10 cellular contexts compared by ENCODE assay signal in the genomic region with DNA sequence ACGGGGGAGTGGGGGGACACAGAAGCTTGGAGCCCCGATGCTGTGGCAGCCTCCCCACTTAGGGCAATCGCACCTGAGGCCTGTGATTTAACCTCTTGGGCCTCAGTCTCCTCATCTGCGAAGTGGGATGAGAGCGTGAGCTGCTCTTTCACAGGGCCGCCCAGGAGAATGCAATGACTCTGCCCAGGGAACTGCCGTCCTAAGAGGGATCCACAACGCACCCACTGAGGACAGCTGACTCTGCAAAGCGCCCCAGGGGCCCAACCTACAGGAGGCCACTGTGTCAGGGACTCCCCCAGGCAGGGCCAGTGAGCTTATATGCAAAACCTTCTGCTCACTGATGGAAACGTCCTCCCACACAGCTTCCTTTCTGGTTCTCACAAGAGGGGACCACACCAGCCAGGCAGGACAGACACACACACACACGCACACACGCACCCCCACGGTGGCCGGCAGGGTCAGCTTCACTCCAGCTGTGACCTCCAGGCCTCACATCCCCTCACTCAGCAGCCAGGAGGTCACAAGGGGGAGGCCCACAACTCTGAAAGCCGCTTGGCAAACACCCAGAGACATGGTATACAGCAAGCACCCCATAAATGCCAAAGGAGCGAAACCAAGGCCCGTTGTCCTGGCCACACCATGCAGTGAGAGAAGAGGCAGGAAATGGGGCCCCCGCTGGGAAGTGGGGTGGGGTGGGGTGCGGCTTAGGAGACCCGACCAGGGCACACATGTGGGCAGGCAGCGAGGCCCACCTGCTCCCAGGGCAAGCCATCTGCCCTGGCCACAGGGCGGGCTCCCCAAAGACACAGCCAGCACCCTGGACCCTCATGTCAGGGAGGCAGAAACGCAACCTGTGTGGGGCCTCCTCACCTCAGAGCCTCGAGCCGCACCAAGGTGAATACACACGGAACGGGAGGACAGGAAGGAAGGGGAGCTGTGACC.
DNase-seq lines count a peak whose midpoint lies in the region; ATAC-seq and TF ChIP-seq lines count a peak whose summit lies in the region.
"Had no signal": no experiment of that assay in that cellular context is flagged by ENCODE, and none has a peak within 500 bp of the region (broad histone marks: within the 10 kb centered on the region; RNA-seq: fewer than 3 reads in every experiment).

No MANE protein-coding gene starts in this region.

- intact Hi-C loops in dorsolateral prefrontal cortex (cut with DNase I), result no loop called here

- TF ChIP-seq CTCF in dorsolateral prefrontal cortex (IDR thresholded peaks at IDR 0.05 in 54 of 56, conservative IDR thresholded peaks at IDR 0.05 in 2 of 56; ENCODE audit: low read depth in 1 of 56, partially characterized antibody in 56 of 56), result no peak

- ATAC-seq in HG03108 (IDR thresholded peaks at IDR 0.05; ENCODE audit: unreplicated experiment), result peak; percentile 84

- DNase-seq in activated effector memory CD4-positive, alpha-beta T cell treated with anti-CD3 and anti-CD28 coated beads, Interleukin-2, amount 50 U/mL, for 16 hours, result peak; percentile 79
- DNase-seq in activated effector memory CD4-positive, alpha-beta T cell treated with Interleukin-2 at 50 U/mL for 16 hours, result no peak
- DNase-seq in activated CD8-positive, alpha-beta memory T cell treated with anti-CD3 and anti-CD28 coated beads, Interleukin-2, amount 50 U/mL, for 48 hours, result peak; percentile 76
- peak; percentile 41 to 57 (median 53) for DNase-seq in stimulated activated CD4-positive, alpha-beta T cell treated with anti-CD3 and anti-CD28 coated beads, TNF-alpha, amount 100 ng/mL, for 48 hours (ENCODE audit: low read depth in 3 of 3)
- DNase-seq in NCI-H2196 (lab: John Stamatoyannopoulos, UW; ENCODE audit: unreplicated experiment) (no peak), NCI-H345 (lab: John Stamatoyannopoulos, UW) (no peak), dorsolateral prefrontal cortex (no peak)

- peak overlapping the region in 12 of 59 donors; percentile 16 to 92 (median 30) for H3K27ac ChIP-seq in dorsolateral prefrontal cortex
- H3K27ac ChIP-seq: VCaP had no signal

- H3K27me3 ChIP-seq in dorsolateral prefrontal cortex, result no peaks in the 10 kb centered on the region

- H3K4me3 ChIP-seq in dorsolateral prefrontal cortex, result no peak overlapping the region
- H3K4me3 ChIP-seq: lung had no signal

Comparison
In these comparisons a context has a peak if more than half of its experiments do, and no peak if none do; other contexts are left out.
1. DNase-seq: peak in activated effector memory CD4-positive, alpha-beta T cell treated with anti-CD3 and anti-CD28 coated beads, Interleukin-2, amount 50 U/mL, for 16 hours (single experiment), activated CD8-positive, alpha-beta memory T cell treated with anti-CD3 and anti-CD28 coated beads, Interleukin-2, amount 50 U/mL, for 48 hours (single experiment) and stimulated activated CD4-positive, alpha-beta T cell treated with anti-CD3 and anti-CD28 coated beads, TNF-alpha, amount 100 ng/mL, for 48 hours (3 of 3); none in activated effector memory CD4-positive, alpha-beta T cell treated with Interleukin-2 at 50 U/mL for 16 hours (single experiment), NCI-H2196 (single experiment), NCI-H345 (single experiment) and dorsolateral prefrontal cortex (0 of 10).